In genomic region chr20:47493954-47494293, GRCh38 we compare ENCODE assay signal across 10 cellular contexts. TPM values are rescaled to one million over a fixed set of nuclear protein-coding genes. Genes with fewer than 3 reads are reported as not detected.
DNase-seq lines count a peak whose midpoint lies in the region; ATAC-seq and TF ChIP-seq lines count a peak whose summit lies in the region.
"Had no signal": no experiment of that assay in that cellular context is flagged by ENCODE, and none has a peak within 500 bp of the region (broad histone marks: within the 10 kb centered on the region; RNA-seq: fewer than 3 reads in every experiment).

No MANE protein-coding gene starts in this region.

- intact Hi-C loops in activated naive CD4-positive, alpha-beta T cell treated with anti-CD3 and anti-CD28 coated beads for 36 hours (cut with micrococcal nuclease), result no loop called here
- intact Hi-C loops in left lung (cut with DNase I) (no loop called here), transverse colon (cut with DNase I; ENCODE audit: low total_unique reads) (no loop called here), ovary (cut with DNase I) (loop anchor here in 2 of 4 donors (10.0 kb wide), 2 partner anchors 69 to 109 kb away; no protein-coding TSS in a partner anchor)

- H3K36me3 ChIP-seq in left lung (no peaks in the 10 kb centered on the region), transverse colon (no peaks in the 10 kb centered on the region), ovary (no peaks in the 10 kb centered on the region)

- no peak for TF ChIP-seq EP300 in transverse colon (IDR thresholded peaks at IDR 0.05; ENCODE audit: low read depth)
- TF ChIP-seq EP300 in ovary (IDR thresholded peaks at IDR 0.05), result no peak

- no peaks in the 10 kb centered on the region for H3K27me3 ChIP-seq in left lung
- no peaks in the 10 kb centered on the region for H3K27me3 ChIP-seq in transverse colon
- H3K27me3 ChIP-seq in ovary, result no peaks in the 10 kb centered on the region

- TF ChIP-seq POLR2A in transverse colon (IDR thresholded peaks at IDR 0.05), result no peak
- no peak for TF ChIP-seq POLR2A in ovary (IDR thresholded peaks at IDR 0.05)

- no peaks in the 10 kb centered on the region for H3K36me3 Mint-ChIP-seq in activated naive CD4-positive, alpha-beta T cell treated with anti-CD3 and anti-CD28 coated beads for 36 hours (ENCODE audit: low read depth)
- H3K36me3 Mint-ChIP-seq: CD4-positive, alpha-beta memory T cell had no signal

- H3K4me3 ChIP-seq in left lung (no peak overlapping the region), transverse colon (no peak overlapping the region), ovary (no peak overlapping the region), foreskin fibroblast (ENCODE audit: low read depth in 1 of 2, low read length in 2 of 2) (no peak overlapping the region)

- H3K27ac Mint-ChIP-seq in activated naive CD4-positive, alpha-beta T cell treated with anti-CD3 and anti-CD28 coated beads for 36 hours, result peak overlapping the region; percentile 62

- DNase-seq in activated naive CD4-positive, alpha-beta T cell treated with anti-CD3 and anti-CD28 coated beads for 36 hours, result no peak
- DNase-seq in activated naive CD4-positive, alpha-beta T cell (lab: John Stamatoyannopoulos, UW), result no peak
- DNase-seq in left lung, result no peak
- no peak for DNase-seq in transverse colon
- no peak for DNase-seq in ovary
- DNase-seq in NCI-H69 (lab: John Stamatoyannopoulos, UW), result no peak
- no peak for DNase-seq in foreskin fibroblast
- DNase-seq: occipital lobe had no signal

- CTCF ChIA-PET in activated naive CD4-positive, alpha-beta T cell treated with anti-CD3 and anti-CD28 coated beads for 36 hours (lab: Charles Lee), result interaction anchor here (0.6 to 1.2 kb wide), 4 partner anchors 22 to 120 kb away, joined by 3 read pairs; no protein-coding TSS in a partner anchor

- no peaks in the 10 kb centered on the region for H3K27me3 Mint-ChIP-seq in activated naive CD4-positive, alpha-beta T cell treated with anti-CD3 and anti-CD28 coated beads for 36 hours (ENCODE audit: low read depth)
- H3K27me3 Mint-ChIP-seq: CD4-positive, alpha-beta memory T cell had no signal

- no peak for TF ChIP-seq CTCF in VCaP (conservative IDR thresholded peaks at IDR 0.05)
- TF ChIP-seq CTCF in left lung (IDR thresholded peaks at IDR 0.05), result no peak
- no peak for TF ChIP-seq CTCF in transverse colon (IDR thresholded peaks at IDR 0.05)
- no peak for TF ChIP-seq CTCF in ovary (IDR thresholded peaks at IDR 0.05)
- no peak for TF ChIP-seq CTCF in foreskin fibroblast (IDR thresholded peaks at IDR 0.05; ENCODE audit: low read depth, low read length)

- 23 to 24% methylated on average over 2 of the region's 2 CpGs for WGBS in transverse colon (ENCODE audit: low coverage in 1 of 2), 2 donors
- 16 to 38% (median 20%) methylated on average over 2 of the region's 2 CpGs for WGBS in ovary, 3 donors

- H3K4me1 Mint-ChIP-seq in activated naive CD4-positive, alpha-beta T cell treated with anti-CD3 and anti-CD28 coated beads for 36 hours (ENCODE audit: low read depth), result peaks cover 63% of the 10 kb centered on the region

- in situ Hi-C loops in transverse colon (cut with MboI; ENCODE audit: low pct_ligation_motif_present in 1 of 4, low pct_unique_long_range_greater_than_20kb in 1 of 4, low sequenced_read_pairs in 3 of 4), result no loop called here

- ATAC-seq in left lung, result peak; percentile 64

- H3K9me3 Mint-ChIP-seq in activated naive CD4-positive, alpha-beta T cell treated with anti-CD3 and anti-CD28 coated beads for 36 hours, result peaks cover 2% of the 10 kb centered on the region
- H3K9me3 Mint-ChIP-seq: CD4-positive, alpha-beta memory T cell had no signal

- H3K4me1 ChIP-seq in left lung, result peaks cover 15 to 37% of the 10 kb centered on the region in 2 donors
- peaks cover 18 to 25% (median 19%) of the 10 kb centered on the region in 4 donors for H3K4me1 ChIP-seq in transverse colon
- H3K4me1 ChIP-seq in ovary (ENCODE audit: insufficient read depth), result peaks cover 5% of the 10 kb centered on the region

- H3K9me3 ChIP-seq in left lung (no peaks in the 10 kb centered on the region), transverse colon (no peaks in the 10 kb centered on the region), ovary (no peaks in the 10 kb centered on the region)

- H3K27ac ChIP-seq in VCaP (peak overlapping the region; percentile 85), left lung (peak overlapping the region; percentile 57 to 77), transverse colon (peak overlapping the region; percentile 70 to 81 (median 75)), ovary (no peak overlapping the region)

- H3K4me3 Mint-ChIP-seq in activated naive CD4-positive, alpha-beta T cell treated with anti-CD3 and anti-CD28 coated beads for 36 hours, result no peak overlapping the region

RNA-seq across cellular contexts. Expression of gene NCOA3, which starts 7.8 kb away (rescaled TPM):
- total RNA-seq in activated naive CD4-positive, alpha-beta T cell treated with anti-CD3 and anti-CD28 coated beads for 36 hours, result 10 to 100 TPM; 48.3 to 53.2 TPM
- 10 to 100 TPM; 34.5 to 41.4 TPM for total RNA-seq in left lung
- 10 to 100 TPM in 3 of 4 donors, 1 to 10 TPM in 1; 9.2 to 39.1 (median 22.3) TPM for total RNA-seq in transverse colon
- 10 to 100 TPM; 19.9 to 32.4 (median 26.5) TPM for total RNA-seq in ovary
- polyA plus RNA-seq in ovary, result 10 to 100 TPM in 1 of 2 donors, 1 to 10 TPM in 1; 8.2 to 21.3 TPM

Comparison
In these comparisons a context has a peak if more than half of its experiments do, and no peak if none do; other contexts are left out.
1. H3K27ac ChIP-seq: peak in VCaP (single experiment), left lung (2 of 2) and transverse colon (4 of 4); none in ovary (0 of 2).